8 cellular contexts compared by ENCODE assay signal in genomic region chr11:11789735-11790369, GRCh38. TPM values are rescaled to one million over a fixed set of nuclear protein-coding genes. Genes with fewer than 3 reads are reported as not detected.
A peak's percentile ranks its signal among the peaks of the same experiment; 100 is the strongest.
DNase-seq lines count a peak whose midpoint lies in the region; ATAC-seq and TF ChIP-seq lines count a peak whose summit lies in the region.

No MANE protein-coding gene starts in this region.

- H3K4me1 Mint-ChIP-seq in activated CD8-positive, alpha-beta T cell treated with anti-CD3 and anti-CD28 coated beads for 36 hours (ENCODE audit: low read depth), result no peaks in the 10 kb centered on the region
- peaks cover 3% of the 10 kb centered on the region for H3K4me1 Mint-ChIP-seq in activated CD8-positive, alpha-beta T cell treated with anti-CD3 and anti-CD28 coated beads, Interleukin-2, amount 10 ng/mL, durations not matched to agents 7 days and 5 days (ENCODE audit: low read depth)
- H3K4me1 Mint-ChIP-seq in endodermal cell, result peaks cover 1% of the 10 kb centered on the region

- peak; percentile 56 for TF ChIP-seq CTCF in activated CD8-positive, alpha-beta T cell treated with anti-CD3 and anti-CD28 coated beads for 36 hours (IDR thresholded peaks at IDR 0.05)
- TF ChIP-seq CTCF in endodermal cell (conservative IDR thresholded peaks at IDR 0.05), result peak; percentile 86
- peak in 4 of 11 experiments; percentile 18 to 58 (median 40) for TF ChIP-seq CTCF in spleen (IDR thresholded peaks at IDR 0.05 in 8 of 11, conservative IDR thresholded peaks at IDR 0.05 in 3 of 11)
- peak in 5 of 12 donors; percentile 6 to 42 (median 32) for TF ChIP-seq CTCF in heart left ventricle (IDR thresholded peaks at IDR 0.05)

- no peak for ATAC-seq in activated CD8-positive, alpha-beta T cell treated with anti-CD3 and anti-CD28 coated beads for 36 hours
- no peak for ATAC-seq in activated CD8-positive, alpha-beta T cell treated with anti-CD3 and anti-CD28 coated beads, Interleukin-2, amount 10 ng/mL, durations not matched to agents 7 days and 5 days
- no peak for ATAC-seq in heart left ventricle

- WGBS in endodermal cell (ENCODE audit: insufficient coverage in 1 of 2, insufficient read length in 1 of 2), 2 experiments, result 28 to 35% methylated on average over 3 of the region's 5 CpGs
- WGBS in spleen, 5 donors, result 61 to 71% (median 64%) methylated on average over 5 of the region's 5 CpGs
- 70 to 84% (median 78%) methylated on average over 5 of the region's 5 CpGs for WGBS in heart left ventricle, 4 donors

- intact Hi-C loops in activated CD8-positive, alpha-beta T cell treated with anti-CD3 and anti-CD28 coated beads for 36 hours (cut with micrococcal nuclease), result loop anchor here (5.0 to 10.0 kb wide), 3 partner anchors 175 to 855 kb away; no protein-coding TSS in a partner anchor
- intact Hi-C loops in spleen (cut with DNase I; ENCODE audit: low total_unique reads), result loop anchor here (10.0 kb wide), 3 partner anchors 495 to 1005 kb away; no protein-coding TSS in a partner anchor
- intact Hi-C loops in heart left ventricle (cut with DNase I), result loop anchor here (2.0 to 10.0 kb wide), 16 partner anchors 165 to 998 kb away; partner anchors contain the start of gene GALNT18 (in 5 of the 10)

- no peak overlapping the region for H3K4me3 Mint-ChIP-seq in activated CD8-positive, alpha-beta T cell treated with anti-CD3 and anti-CD28 coated beads for 36 hours
- no peak overlapping the region for H3K4me3 Mint-ChIP-seq in activated CD8-positive, alpha-beta T cell treated with anti-CD3 and anti-CD28 coated beads, Interleukin-2, amount 10 ng/mL, durations not matched to agents 7 days and 5 days
- H3K4me3 Mint-ChIP-seq in endodermal cell, result no peak overlapping the region

- H3K27ac ChIP-seq in endodermal cell (ENCODE audit: low read depth, low read length), result no peak overlapping the region
- H3K27ac ChIP-seq in spleen, result no peak overlapping the region
- no peak overlapping the region for H3K27ac ChIP-seq in heart left ventricle

- POLR2A ChIA-PET in activated CD8-positive, alpha-beta T cell treated with anti-CD3 and anti-CD28 coated beads for 36 hours (lab: Charles Lee), result no interaction called here
- POLR2A ChIA-PET in activated CD8-positive, alpha-beta T cell treated with anti-CD3 and anti-CD28 coated beads, Interleukin-2, amount 10 ng/mL, durations not matched to agents 7 days and 5 days (lab: Charles Lee), result no interaction called here

- H3K36me3 Mint-ChIP-seq in activated CD8-positive, alpha-beta T cell treated with anti-CD3 and anti-CD28 coated beads for 36 hours (ENCODE audit: low read depth), result no peaks in the 10 kb centered on the region
- no peaks in the 10 kb centered on the region for H3K36me3 Mint-ChIP-seq in activated CD8-positive, alpha-beta T cell treated with anti-CD3 and anti-CD28 coated beads, Interleukin-2, amount 10 ng/mL, durations not matched to agents 7 days and 5 days (ENCODE audit: low read depth)
- H3K36me3 Mint-ChIP-seq in endodermal cell (ENCODE audit: low read depth), result no peaks in the 10 kb centered on the region

- no peaks in the 10 kb centered on the region for H3K9me3 Mint-ChIP-seq in activated CD8-positive, alpha-beta T cell treated with anti-CD3 and anti-CD28 coated beads for 36 hours
- no peaks in the 10 kb centered on the region for H3K9me3 Mint-ChIP-seq in activated CD8-positive, alpha-beta T cell treated with anti-CD3 and anti-CD28 coated beads, Interleukin-2, amount 10 ng/mL, durations not matched to agents 7 days and 5 days (ENCODE audit: insufficient read depth)
- H3K9me3 Mint-ChIP-seq in endodermal cell, result peaks cover 8% of the 10 kb centered on the region

- TF ChIP-seq POLR2A in spleen (IDR thresholded peaks at IDR 0.05) (no peak), heart left ventricle (IDR thresholded peaks at IDR 0.05) (no peak)

- H3K27me3 ChIP-seq in endodermal cell (ENCODE audit: control insufficient read depth, insufficient read depth, low read length, poor library complexity, severe bottlenecking) (peaks cover 17% of the 10 kb centered on the region), spleen (replicated peaks in 1 of 7) (peaks cover 0 to 16% (median 0%) of the 10 kb centered on the region in 7 donors), heart left ventricle (no peaks in the 10 kb centered on the region)

- H3K4me1 ChIP-seq in endodermal cell (ENCODE audit: control insufficient read depth, insufficient read depth, low read length) (no peaks in the 10 kb centered on the region), spleen (peaks cover 0 to 9% (median 0%) of the 10 kb centered on the region in 6 donors), heart left ventricle (peaks cover 0 to 6% (median 0%) of the 10 kb centered on the region in 12 donors)

- DNase-seq in activated CD8-positive, alpha-beta T cell treated with anti-CD3 and anti-CD28 coated beads for 36 hours, result peak; percentile 36
- DNase-seq in activated CD8-positive, alpha-beta T cell treated with anti-CD3 and anti-CD28 coated beads, Interleukin-2, amount 10 ng/mL, durations not matched to agents 7 days and 5 days, result no peak
- DNase-seq in MV-4-11 (lab: John Stamatoyannopoulos, UW) (peak; percentile 3), endodermal cell (peak; percentile 54), UCSD-AML1 (lab: John Stamatoyannopoulos, UW; ENCODE audit: unreplicated experiment) (no peak), spleen (no peak), heart left ventricle (no peak)
- peak; percentile 12 for DNase-seq in stimulated activated CD4-positive, alpha-beta T cell treated with anti-CD3 and anti-CD28 coated beads, Interleukin-4, amount 100 ng/mL, for 24 hours

- H3K4me3 ChIP-seq in endodermal cell (ENCODE audit: low read length), result no peak overlapping the region
- no peak overlapping the region for H3K4me3 ChIP-seq in spleen
- H3K4me3 ChIP-seq in heart left ventricle, result no peak overlapping the region

- H3K27ac Mint-ChIP-seq in activated CD8-positive, alpha-beta T cell treated with anti-CD3 and anti-CD28 coated beads for 36 hours, result no peak overlapping the region
- H3K27ac Mint-ChIP-seq in activated CD8-positive, alpha-beta T cell treated with anti-CD3 and anti-CD28 coated beads, Interleukin-2, amount 10 ng/mL, durations not matched to agents 7 days and 5 days, result no peak overlapping the region
- no peak overlapping the region for H3K27ac Mint-ChIP-seq in endodermal cell

- peaks cover 6% of the 10 kb centered on the region for H3K27me3 Mint-ChIP-seq in activated CD8-positive, alpha-beta T cell treated with anti-CD3 and anti-CD28 coated beads for 36 hours
- peaks cover 12% of the 10 kb centered on the region for H3K27me3 Mint-ChIP-seq in activated CD8-positive, alpha-beta T cell treated with anti-CD3 and anti-CD28 coated beads, Interleukin-2, amount 10 ng/mL, durations not matched to agents 7 days and 5 days (ENCODE audit: low read depth)
- peaks cover 11% of the 10 kb centered on the region for H3K27me3 Mint-ChIP-seq in endodermal cell (ENCODE audit: insufficient read depth)

- no peaks in the 10 kb centered on the region for H3K9me3 ChIP-seq in endodermal cell (ENCODE audit: control insufficient read depth, low read length)
- H3K9me3 ChIP-seq in spleen, result no peaks in the 10 kb centered on the region
- H3K9me3 ChIP-seq in heart left ventricle, result no peaks in the 10 kb centered on the region

- no peak overlapping the region for H3K9ac ChIP-seq in endodermal cell (ENCODE audit: extremely low read depth, low read length, poor library complexity, severe bottlenecking)

- CTCF ChIA-PET in activated CD8-positive, alpha-beta T cell treated with anti-CD3 and anti-CD28 coated beads for 36 hours (lab: Charles Lee), result no interaction called here
- CTCF ChIA-PET in activated CD8-positive, alpha-beta T cell treated with anti-CD3 and anti-CD28 coated beads, Interleukin-2, amount 10 ng/mL, durations not matched to agents 7 days and 5 days (lab: Charles Lee), result no interaction called here

- H3K36me3 ChIP-seq in endodermal cell (ENCODE audit: control insufficient read depth, insufficient read depth, low read length) (no peaks in the 10 kb centered on the region), spleen (no peaks in the 10 kb centered on the region), heart left ventricle (no peaks in the 10 kb centered on the region)

RNA-seq across cellular contexts. Expression of gene USP47, which starts 51.9 kb away (rescaled TPM):
- 10 to 100 TPM; 37.8 to 39.7 TPM for total RNA-seq in activated CD8-positive, alpha-beta T cell treated with anti-CD3 and anti-CD28 coated beads for 36 hours
- 10 to 100 TPM; 34.5 to 38.4 TPM for total RNA-seq in activated CD8-positive, alpha-beta T cell treated with anti-CD3 and anti-CD28 coated beads, Interleukin-2, amount 10 ng/mL, durations not matched to agents 7 days and 5 days
- total RNA-seq in endodermal cell (10 to 100 TPM; 26.3 to 26.9 TPM), spleen (10 to 100 TPM; 38.4 to 80.8 (median 54.5) TPM), heart left ventricle (10 to 100 TPM; 42.3 to 89.6 (median 54.3) TPM)
- polyA plus RNA-seq in endodermal cell (2013, experiment 1 of 2), result 43.5 TPM
- 47.6 TPM for polyA plus RNA-seq in endodermal cell (2013, experiment 2 of 2)
- polyA plus RNA-seq in spleen (10 to 100 TPM; 13.7 to 17.6 (median 16.5) TPM), heart left ventricle (10 to 100 TPM; 26.2 to 65.2 TPM)

Comparison
In these comparisons a context has a peak if more than half of its experiments do, and no peak if none do; other contexts are left out.
1. DNase-seq: peak in activated CD8-positive, alpha-beta T cell treated with anti-CD3 and anti-CD28 coated beads for 36 hours (single experiment), MV-4-11 (single experiment), endodermal cell (single experiment) and stimulated activated CD4-positive, alpha-beta T cell treated with anti-CD3 and anti-CD28 coated beads, Interleukin-4, amount 100 ng/mL, for 24 hours (single experiment); none in activated CD8-positive, alpha-beta T cell treated with anti-CD3 and anti-CD28 coated beads, Interleukin-2, amount 10 ng/mL, durations not matched to agents 7 days and 5 days (single experiment), UCSD-AML1 (single experiment), spleen (single experiment) and heart left ventricle (0 of 5).